In genomic region chr9:136484153-136485048, GRCh38 we compare ENCODE assay signal across 8 cellular contexts. TPM values are rescaled to one million over a fixed set of nuclear protein-coding genes. Genes with fewer than 3 reads are reported as not detected.
DNase-seq lines count a peak whose midpoint lies in the region; ATAC-seq and TF ChIP-seq lines count a peak whose summit lies in the region.

No MANE protein-coding gene starts in this region.

- H3K4me1 ChIP-seq in iPS-20b (ENCODE audit: insufficient read depth, low read length) (peaks cover 6% of the 10 kb centered on the region; the same call in 1 of the 2 replicates), stomach (peaks cover 40 to 62% (median 59%) of the 10 kb centered on the region in 4 donors)

- peak overlapping the region; percentile 40 for H3K4me3 Mint-ChIP-seq in activated naive CD8-positive, alpha-beta T cell treated with anti-CD3 and anti-CD28 coated beads for 36 hours

- whole genome bisulfite sequencing in stomach, 5 donors, result 18 to 27% (median 20%) methylated on average over 13 to 59 of the region's 59 CpGs

- H3K9ac ChIP-seq in iPS-20b (ENCODE audit: low read depth, low read length), result peak overlapping the region; percentile 99; the same call in 1 of the 2 replicates

- peaks cover 24% of the 10 kb centered on the region for H3K4me1 Mint-ChIP-seq in activated naive CD8-positive, alpha-beta T cell treated with anti-CD3 and anti-CD28 coated beads for 36 hours

- no peaks in the 10 kb centered on the region for H3K27me3 Mint-ChIP-seq in activated naive CD8-positive, alpha-beta T cell treated with anti-CD3 and anti-CD28 coated beads for 36 hours

- TF ChIP-seq CTCF in LNCaP clone FGC (IDR thresholded peaks at IDR 0.05; ENCODE audit: control insufficient read depth, extremely low read depth, insufficient read depth) (no peak), stomach (IDR thresholded peaks at IDR 0.05) (no peak)

- no peaks in the 10 kb centered on the region for H3K9me3 Mint-ChIP-seq in activated naive CD8-positive, alpha-beta T cell treated with anti-CD3 and anti-CD28 coated beads for 36 hours

- H3K36me3 Mint-ChIP-seq in activated naive CD8-positive, alpha-beta T cell treated with anti-CD3 and anti-CD28 coated beads for 36 hours, result peaks cover 4% of the 10 kb centered on the region

- no peak for TF ChIP-seq EP300 in stomach (IDR thresholded peaks at IDR 0.05)

- intact Hi-C loops in stomach (cut with DNase I; ENCODE audit: low total_unique reads), result no loop called here

- peaks cover 9% of the 10 kb centered on the region; the same call in 1 of the 2 replicates for H3K36me3 ChIP-seq in iPS-20b (ENCODE audit: insufficient read depth, low read depth, low read length)
- peaks cover 0 to 9% (median 2%) of the 10 kb centered on the region in 4 donors for H3K36me3 ChIP-seq in stomach

- H3K27ac Mint-ChIP-seq in activated naive CD8-positive, alpha-beta T cell treated with anti-CD3 and anti-CD28 coated beads for 36 hours, result no peak overlapping the region

- DNase-seq in EH (ENCODE audit: low read depth), result peak; percentile 49
- DNase-seq in LNCaP clone FGC (ENCODE audit: low read depth), result peak; percentile 30
- DNase-seq in activated naive CD8-positive, alpha-beta T cell treated with anti-CD3 and anti-CD28 coated beads for 36 hours, result no peak
- DNase-seq in stomach, result peak; percentile 76
- no peak for DNase-seq in KG1 (lab: John Stamatoyannopoulos, UW)
- DNase-seq in NK-92 (lab: John Stamatoyannopoulos, UW; ENCODE audit: unreplicated experiment), result no peak

- H3K27ac ChIP-seq in iPS-20b (ENCODE audit: low read length), result no peak overlapping the region
- H3K27ac ChIP-seq in stomach, result peak overlapping the region; percentile 100

- no peaks in the 10 kb centered on the region for H3K9me3 ChIP-seq in iPS-20b (ENCODE audit: insufficient read depth, low read depth, low read length)
- H3K9me3 ChIP-seq in stomach, result no peaks in the 10 kb centered on the region

- peak in 1 of 4 donors; percentile 51 for TF ChIP-seq POLR2A in stomach (IDR thresholded peaks at IDR 0.05)

- H3K4me3 ChIP-seq in LNCaP clone FGC (ENCODE audit: low read depth, low read length) (peak overlapping the region; percentile 69), iPS-20b (ENCODE audit: low read length) (peak overlapping the region; percentile 96; the same call in 1 of the 2 replicates), stomach (peak overlapping the region; percentile 61 to 83 (median 64))

- no peak for ATAC-seq in GM21825 (IDR thresholded peaks at IDR 0.05; ENCODE audit: unreplicated experiment)

- no peaks in the 10 kb centered on the region for H3K27me3 ChIP-seq in iPS-20b (ENCODE audit: insufficient read depth, low read length)
- H3K27me3 ChIP-seq in stomach, result peaks cover 0 to 5% (median 0%) of the 10 kb centered on the region in 3 donors

RNA-seq across cellular contexts. Expression of gene SEC16A, which starts 1.6 kb away (rescaled TPM):
- 10 to 100 TPM; 69.4 to 71.2 TPM for total RNA-seq in activated naive CD8-positive, alpha-beta T cell treated with anti-CD3 and anti-CD28 coated beads for 36 hours
- 100 to 1,000 TPM in 1 of 5 donors, 10 to 100 TPM in 4; 14.6 to 105 (median 60.3) TPM for total RNA-seq in stomach
- 10 to 100 TPM; 29.9 to 44.2 (median 32.2) TPM for polyA plus RNA-seq in stomach

RNA-seq across cellular contexts. Expression of gene INPP5E, which starts 44.8 kb away (rescaled TPM):
- total RNA-seq in activated naive CD8-positive, alpha-beta T cell treated with anti-CD3 and anti-CD28 coated beads for 36 hours, result 10 to 100 TPM; 10.9 to 12.1 TPM
- total RNA-seq in stomach, result 10 to 100 TPM in 2 of 5 donors, 1 to 10 TPM in 3; 6.2 to 32.1 (median 9.7) TPM
- 1 to 10 TPM; 3.2 to 9.0 (median 4.2) TPM for polyA plus RNA-seq in stomach

Comparison
In these comparisons a context has a peak if more than half of its experiments do, and no peak if none do; other contexts are left out.
1. DNase-seq: peak in EH (single experiment), LNCaP clone FGC (single experiment) and stomach (single experiment); none in activated naive CD8-positive, alpha-beta T cell treated with anti-CD3 and anti-CD28 coated beads for 36 hours (single experiment), KG1 (single experiment) and NK-92 (single experiment).
2. Peak in every context shown above with its lines, with median percentiles within 50 percentile points of each other: H3K4me3 ChIP-seq.